ENCODE assay signal across 28 cellular contexts in the genomic region with DNA sequence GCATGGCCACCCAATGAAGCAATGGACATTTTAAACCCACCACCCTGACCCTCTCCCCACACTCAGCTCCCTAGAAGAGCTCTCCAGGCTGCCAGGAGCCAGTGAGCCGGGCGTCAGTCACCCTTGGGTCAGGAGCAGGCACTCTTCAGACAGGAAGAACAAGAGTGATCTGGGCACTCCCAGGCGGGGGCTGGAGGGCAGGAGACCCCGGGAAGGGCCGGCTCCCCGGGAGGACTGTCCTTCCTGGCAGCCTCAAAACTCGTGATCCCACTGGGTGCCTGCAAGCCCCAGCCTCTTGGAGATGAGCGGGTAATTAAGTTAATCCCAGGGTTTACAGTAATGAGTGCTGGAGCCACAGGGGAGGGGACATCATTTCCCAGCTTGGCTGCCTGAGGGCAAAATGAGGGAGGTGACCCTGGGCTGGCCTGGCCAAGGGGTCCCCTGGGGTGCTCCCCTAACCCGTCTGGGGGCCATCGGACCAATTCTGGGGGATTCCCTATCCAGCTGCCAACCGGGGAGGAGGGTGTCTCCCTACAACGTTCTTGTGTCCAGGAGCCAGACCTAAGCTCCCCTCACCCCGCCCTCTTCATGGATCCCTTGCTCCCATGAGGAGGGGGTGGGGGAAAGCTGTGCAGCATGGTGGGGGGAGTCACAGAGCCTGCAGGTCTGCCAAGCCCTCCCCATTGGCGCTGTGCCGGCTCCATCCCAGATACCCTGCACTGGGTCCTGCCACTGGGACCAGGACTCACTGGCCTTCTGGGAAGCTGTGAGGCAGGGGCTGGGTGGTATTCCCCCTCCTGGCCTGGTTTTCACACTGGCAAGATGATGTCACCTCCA.
DNase-seq lines count a peak whose midpoint lies in the region.
"Had no signal": no experiment of that assay in that cellular context is flagged by ENCODE, and none has a peak within 500 bp of the region (broad histone marks: within the 10 kb centered on the region; RNA-seq: fewer than 3 reads in every experiment).

No MANE protein-coding gene starts in this region.

- no peaks in the 10 kb centered on the region for H3K9me3 ChIP-seq in NT2/D1 (ENCODE audit: insufficient read depth, low read length)
- no peaks in the 10 kb centered on the region for H3K9me3 ChIP-seq in subcutaneous abdominal adipose tissue (ENCODE audit: control insufficient read depth in 5 of 5, low read length in 5 of 5)
- H3K9me3 ChIP-seq: upper lobe of left lung had no signal

- H3K27me3 ChIP-seq in NT2/D1 (ENCODE audit: insufficient read depth, insufficient read length) (no peaks in the 10 kb centered on the region), subcutaneous abdominal adipose tissue (ENCODE audit: control insufficient read depth in 5 of 5, insufficient read depth in 4 of 5, low read length in 5 of 5) (peaks cover under 1 to 28% (median 6%) of the 10 kb centered on the region in 5 donors)
- H3K27me3 ChIP-seq: upper lobe of left lung had no signal

- peak overlapping the region; percentile 41 for H3K27ac ChIP-seq in subcutaneous abdominal adipose tissue (ENCODE audit: low read depth, low read length)
- H3K27ac ChIP-seq: 22Rv1, PC-9, SK-N-MC had no signal

- H3K4me1 ChIP-seq in NT2/D1 (ENCODE audit: insufficient read depth, insufficient read length) (peaks cover 45% of the 10 kb centered on the region), subcutaneous abdominal adipose tissue (ENCODE audit: control insufficient read depth in 5 of 5, insufficient read depth in 5 of 5, low read length in 5 of 5) (peaks cover 0 to 48% (median 5%) of the 10 kb centered on the region in 5 donors)

- H3K4me3 ChIP-seq in NT2/D1 (ENCODE audit: insufficient read length, low read depth) (no peak overlapping the region), subcutaneous abdominal adipose tissue (ENCODE audit: low read depth in 1 of 5, low read length in 5 of 5) (no peak overlapping the region)
- H3K4me3 ChIP-seq: PC-9, SK-N-MC, skin epidermis, upper lobe of left lung had no signal

- H3K36me3 ChIP-seq in NT2/D1 (ENCODE audit: insufficient read depth, insufficient read length, low read length) (no peaks in the 10 kb centered on the region), subcutaneous abdominal adipose tissue (ENCODE audit: control insufficient read depth in 5 of 5, insufficient read depth in 5 of 5, low read length in 5 of 5) (no peaks in the 10 kb centered on the region)
- H3K36me3 ChIP-seq: upper lobe of left lung had no signal

- DNase-seq in NCI-H1417 (lab: John Stamatoyannopoulos, UW) (peak in 2 of 3 experiments; percentile 27 to 39), NCI-H1417 treated with DMSO at 0.1 percent for 48 hours (lab: John Stamatoyannopoulos, UW) (no peak), NT2/D1 (ENCODE audit: low read depth, low spot score) (no peak), left kidney (ENCODE audit: low read depth, low spot score) (peak; percentile 41), Kasumi-1 (lab: John Stamatoyannopoulos, UW) (no peak), T-helper 1 cell (no peak), hypothalamus (lab: John Stamatoyannopoulos, UW) (no peak)
- DNase-seq: activated CD4-positive, alpha-beta T cell treated with anti-CD3 and anti-CD28 coated beads for 1 hour; activated CD8-positive, alpha-beta memory T cell treated with anti-CD3 and anti-CD28 coated beads for 24 hours; activated naive CD8-positive, alpha-beta T cell treated with anti-CD3 and anti-CD28 coated beads, Interleukin-2, amount 10 ng/mL, durations not matched to agents 7 days and 5 days; activated T-cell treated with anti-CD3 and anti-CD28 coated beads, Interleukin-2, amount 50 U/mL, for 72 hours; effector CD8-positive, alpha-beta T cell; EL; H7; Karpas-422; left cardiac atrium; NCI-H1048; NCI-H2107; NCI-H748 treated with DMSO at 0.1 percent for 48 hours; PC-9; posterior cingulate gyrus; stimulated activated CD4-positive, alpha-beta T cell treated with anti-CD3 and anti-CD28 coated beads, Interleukin-4, amount 100 ng/mL, for 1 hour; stimulated activated naive CD8-positive, alpha-beta T cell treated with anti-CD3 and anti-CD28 coated beads, Interleukin-15, Interleukin-2, amounts not matched to agents 100 U/mL and 50 U/mL, for 24 hours; upper lobe of left lung had no signal

- H3K9ac ChIP-seq in NT2/D1 (ENCODE audit: insufficient read length, low read depth): peak overlapping the region; percentile 21
- H3K9ac ChIP-seq in subcutaneous abdominal adipose tissue (ENCODE audit: low read length in 5 of 5): no peak overlapping the region

Comparison
In these comparisons a context has a peak if more than half of its experiments do, and no peak if none do; other contexts are left out.
1. DNase-seq: peak in NCI-H1417 (2 of 3) and left kidney (single experiment); none in NCI-H1417 treated with DMSO at 0.1 percent for 48 hours (single experiment), NT2/D1 (single experiment), Kasumi-1 (0 of 2), T-helper 1 cell (0 of 5) and hypothalamus (0 of 51).